In the genomic region with DNA sequence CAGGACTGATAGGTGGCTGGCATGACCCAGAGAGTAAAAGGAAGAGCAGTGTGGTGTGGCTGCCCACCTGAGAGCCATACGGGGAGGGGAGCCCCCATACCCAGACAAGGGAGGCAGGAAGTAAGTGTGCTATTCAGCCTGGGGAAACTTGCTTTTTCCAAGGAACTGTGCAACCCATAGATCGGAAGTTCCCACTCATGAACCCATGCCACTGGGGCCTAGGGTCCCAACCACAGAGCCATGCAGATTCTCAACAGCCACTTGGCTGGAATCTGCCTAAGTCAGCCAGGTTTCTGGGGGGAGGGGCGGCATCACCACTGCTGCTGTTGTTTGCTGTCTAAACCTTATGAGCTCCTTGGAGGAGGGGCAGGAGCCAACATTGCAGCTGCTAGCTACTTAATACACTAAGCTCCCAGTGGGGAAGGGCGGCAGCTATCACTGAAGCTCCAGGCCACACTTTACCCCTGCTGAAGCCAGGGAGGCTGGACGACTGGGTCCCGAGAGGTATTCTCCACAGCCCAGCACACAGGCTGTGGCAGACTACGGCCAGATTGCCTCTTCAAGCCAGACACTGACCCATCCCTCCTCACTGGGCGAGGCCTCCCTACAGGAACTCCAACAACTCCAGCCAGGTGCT, we compare ENCODE assay signal across 18 cellular contexts.
A peak's percentile ranks its signal among the peaks of the same experiment; 100 is the strongest.
DNase-seq lines count a peak whose midpoint lies in the region; ATAC-seq lines count a peak whose summit lies in the region.
"Had no signal": no experiment of that assay in that cellular context is flagged by ENCODE, and none has a peak within 500 bp of the region (broad histone marks: within the 10 kb centered on the region; RNA-seq: fewer than 3 reads in every experiment).

No MANE protein-coding gene starts in this region.

- no peaks in the 10 kb centered on the region for H3K79me2 ChIP-seq in mesendoderm (ENCODE audit: control insufficient read depth, insufficient read depth, low read length)

- ATAC-seq in GM21381 (IDR thresholded peaks at IDR 0.05; ENCODE audit: unreplicated experiment): no peak
- ATAC-seq: left lung had no signal

- no peaks in the 10 kb centered on the region for H3K36me3 ChIP-seq in mesendoderm (ENCODE audit: control insufficient read depth, insufficient read depth, low read length)
- H3K36me3 ChIP-seq: esophagus squamous epithelium, heart left ventricle, left lung had no signal

- no peak overlapping the region for H2AK5ac ChIP-seq in mesendoderm (ENCODE audit: low read length)

- peak overlapping the region; percentile 65 for H2BK120ac ChIP-seq in mesendoderm (ENCODE audit: low read depth, low read length)

- H3K23ac ChIP-seq in mesendoderm (ENCODE audit: low read length): no peak overlapping the region

- no peak overlapping the region for H3K4ac ChIP-seq in mesendoderm (ENCODE audit: low read depth, low read length)

- no peak overlapping the region for H3K9ac ChIP-seq in mesendoderm (ENCODE audit: low read length)

- no peaks in the 10 kb centered on the region for H3K27me3 ChIP-seq in mesendoderm (ENCODE audit: insufficient read depth, low read length, poor library complexity)
- H3K27me3 ChIP-seq: esophagus squamous epithelium, heart left ventricle, left lung had no signal

- no peak overlapping the region for H3K27ac ChIP-seq in mesendoderm (ENCODE audit: low read depth, low read length)
- H3K27ac ChIP-seq: esophagus squamous epithelium, heart left ventricle, left lung had no signal

- peaks cover 5% of the 10 kb centered on the region for H3K4me1 ChIP-seq in mesendoderm (ENCODE audit: control insufficient read depth, low read depth, low read length)
- H3K4me1 ChIP-seq: esophagus squamous epithelium, left lung had no signal

- peak overlapping the region; percentile 70 for H3K56ac ChIP-seq in mesendoderm (ENCODE audit: low read length)

- WGBS in mesendoderm (ENCODE audit: extremely low coverage, insufficient coverage, low lambda C conversion rate): no CpG with 5 or more reads among the region's 8 CpGs

- no peaks in the 10 kb centered on the region for H3K79me1 ChIP-seq in mesendoderm (ENCODE audit: low read length)

- DNase-seq in D341Med (ENCODE audit: low spot score): peak; percentile 37
- DNase-seq in LHCN-M2 (ENCODE audit: low read depth): peak; percentile 65
- DNase-seq in cerebellar cortex (ENCODE audit: low spot score): peak; percentile 26
- peak; percentile 93 for DNase-seq in mesendoderm
- DNase-seq in hypothalamus (lab: John Stamatoyannopoulos, UW): no peak
- no peak for DNase-seq in activated T-cell treated with anti-CD3 and anti-CD28 coated beads, Interleukin-2, amount 50 U/mL, for 1 hour
- no peak for DNase-seq in KG1 (lab: John Stamatoyannopoulos, UW)
- DNase-seq: activated CD4-positive, CD25-positive, alpha-beta regulatory T cell treated with anti-CD3 and anti-CD28 coated beads, Interleukin-2, amount 50 U/mL, for 72 hours; dermis blood vessel endothelial cell; esophagus squamous epithelium; naive B cell; NCI-H1694 treated with DMSO at 0.1 percent for 48 hours; NK-92 treated with Interleukin-12 subunit alpha and Interleukin-12 subunit beta, amount 100 ng/mL, for 24 hours; SHP77 treated with DMSO at 0.1 percent for 48 hours; stimulated activated CD4-positive, alpha-beta T cell treated with anti-CD3 and anti-CD28 coated beads, Interleukin-15, amount 100 ng/mL, for 24 hours had no signal

- H3K4me2 ChIP-seq in mesendoderm (ENCODE audit: low read length): no peak overlapping the region

- H4K5ac ChIP-seq in mesendoderm (ENCODE audit: low read length): peak overlapping the region; percentile 81

- H3K4me3 ChIP-seq in mesendoderm (ENCODE audit: low read length): no peak overlapping the region
- H3K4me3 ChIP-seq: esophagus squamous epithelium, heart left ventricle, left lung had no signal

- no peak overlapping the region for H3K18ac ChIP-seq in mesendoderm (ENCODE audit: low read length)

- no peak overlapping the region for H4K8ac ChIP-seq in mesendoderm (ENCODE audit: low read depth, low read length)

- H2BK5ac ChIP-seq in mesendoderm (ENCODE audit: low read length): peak overlapping the region; percentile 63

- no peak overlapping the region for H2BK15ac ChIP-seq in mesendoderm (replicated peaks; ENCODE audit: low read depth)

Comparison
In these comparisons a context has a peak if more than half of its experiments do, and no peak if none do; other contexts are left out.
1. DNase-seq: peak in D341Med (single experiment), LHCN-M2 (single experiment), cerebellar cortex (single experiment) and mesendoderm (single experiment); none in hypothalamus (0 of 51), activated T-cell treated with anti-CD3 and anti-CD28 coated beads, Interleukin-2, amount 50 U/mL, for 1 hour (single experiment) and KG1 (single experiment).